ENCODE assay signal across 26 cellular contexts in the genomic region with DNA sequence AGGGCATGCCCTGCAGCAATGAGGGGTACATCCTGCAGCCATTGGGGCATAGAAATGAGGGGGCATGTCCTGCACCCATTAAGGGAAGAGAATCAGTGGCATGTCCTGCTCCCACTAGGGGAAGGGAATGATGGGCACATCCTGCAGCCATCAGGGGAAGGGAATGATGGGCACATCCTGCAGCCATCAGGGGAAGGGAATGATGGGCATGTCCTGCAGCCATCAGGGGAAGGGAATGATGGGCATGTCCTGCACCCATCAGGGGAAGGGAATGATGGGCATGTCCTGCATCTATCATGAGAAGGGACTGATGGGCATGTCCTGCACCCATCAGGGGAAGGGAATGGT. TPM values are rescaled to one million over a fixed set of nuclear protein-coding genes. Genes with fewer than 3 reads are reported as not detected.
A peak's percentile ranks its signal among the peaks of the same experiment; 100 is the strongest.
DNase-seq lines count a peak whose midpoint lies in the region; ATAC-seq, FAIRE-seq and TF ChIP-seq lines count a peak whose summit lies in the region.
"Had no signal": no experiment of that assay in that cellular context is flagged by ENCODE, and none has a peak within 500 bp of the region (broad histone marks: within the 10 kb centered on the region; RNA-seq: fewer than 3 reads in every experiment).

No MANE protein-coding gene starts in this region.

- intact Hi-C loops in right cardiac atrium (cut with DNase I): no loop called here

- H2BK12ac ChIP-seq in H1 (ENCODE audit: low read depth, low read length) (no peak overlapping the region), neuronal stem cell (ENCODE audit: low read length) (no peak overlapping the region)

- H3K79me1 ChIP-seq in H1 (ENCODE audit: low read depth, low read length) (no peaks in the 10 kb centered on the region), neuronal stem cell (ENCODE audit: low read depth, low read length) (no peaks in the 10 kb centered on the region)

- no peak overlapping the region for H2BK20ac ChIP-seq in H1 (ENCODE audit: low read length)

- 0 out of 2 replicates have a peak overlapping the region, but pooled peaks have one; percentile 24 for H2AK5ac ChIP-seq in H1 (ENCODE audit: low read depth, low read length)
- H2AK5ac ChIP-seq in neuronal stem cell (ENCODE audit: low read depth, low read length): no peak overlapping the region

- DNase-seq in H1 (ENCODE audit: low read depth in 1 of 2, low spot score in 2 of 2) (no peak), neuronal stem cell (ENCODE audit: low spot score) (no peak), right cardiac atrium (no peak), upper lobe of left lung (no peak), H4 (ENCODE audit: low spot score) (no peak)
- DNase-seq: 8988T; ACHN; BE2C; C1 segment of cervical spinal cord; CD4-positive, alpha-beta memory T cell; CD4-positive, CD25-positive, alpha-beta regulatory T cell; CD8-positive, alpha-beta memory T cell; COR-L47; DMS 273 treated with DMSO at 0.1 percent for 48 hours; DMS153; DMS53; DMS79; DND-41; EL; GDM1 had no signal

- H3K23ac ChIP-seq in H1 (ENCODE audit: insufficient read length) (no peak overlapping the region), neuronal stem cell (ENCODE audit: low read depth, low read length, poor library complexity) (peak overlapping the region; percentile 66)

- H3K56ac ChIP-seq in H1 (replicated peaks; ENCODE audit: insufficient read length, low read depth, low read length): no peak overlapping the region

- no peak overlapping the region for H4K8ac ChIP-seq in H1 (ENCODE audit: extremely low read depth, insufficient read depth, low read length)
- no peak overlapping the region for H4K8ac ChIP-seq in neuronal stem cell (ENCODE audit: low read depth, low read length)

- H2BK120ac ChIP-seq in H1 (replicated peaks; ENCODE audit: low read depth, low read length): no peak overlapping the region
- H2BK120ac ChIP-seq in neuronal stem cell (ENCODE audit: low read depth, low read length): no peak overlapping the region

- no peaks in the 10 kb centered on the region; a peak in 1 of 7 replicates for H3K27me3 ChIP-seq in H1 (replicated peaks in 1 of 4; ENCODE audit: control insufficient read depth in 3 of 4, extremely low read depth in 1 of 4, insufficient read depth in 3 of 4, low read length in 3 of 4)
- H3K27me3 ChIP-seq in neuronal stem cell (ENCODE audit: control insufficient read depth in 3 of 3, insufficient read depth in 3 of 3, low read depth in 1 of 3, low read length in 3 of 3): no peaks in the 10 kb centered on the region
- no peaks in the 10 kb centered on the region for H3K27me3 ChIP-seq in right cardiac atrium (ENCODE audit: control insufficient read depth, insufficient read depth)
- no peaks in the 10 kb centered on the region for H3K27me3 ChIP-seq in upper lobe of left lung
- H3K27me3 ChIP-seq: BE2C, BLaER1 had no signal

- POLR2A ChIA-PET in HEK293 (lab: Yijun Ruan, JAX): no interaction called here
- POLR2A ChIA-PET in H1 (lab: Charles Lee; ENCODE audit: partially characterized antibody): no interaction called here

- H2BK15ac ChIP-seq in H1 (ENCODE audit: low read length): no peak overlapping the region
- H2BK15ac ChIP-seq in neuronal stem cell (ENCODE audit: low read length): peak overlapping the region; percentile 65

- no peak overlapping the region for H3K4me3 ChIP-seq in HEK293 (ENCODE audit: low read depth, low read length)
- H3K4me3 ChIP-seq in H1 (ENCODE audit: extremely low read depth in 1 of 4, insufficient read depth in 2 of 4, low read depth in 3 of 4, low read length in 4 of 4): no peak overlapping the region
- no peak overlapping the region for H3K4me3 ChIP-seq in neuronal stem cell (ENCODE audit: low read length in 2 of 2)
- no peak overlapping the region for H3K4me3 ChIP-seq in right cardiac atrium (ENCODE audit: low read length)
- H3K4me3 ChIP-seq in upper lobe of left lung: no peak overlapping the region
- H3K4me3 ChIP-seq: BLaER1, GM12878 had no signal

- TF ChIP-seq POLR2A in H1 (IDR thresholded peaks at IDR 0.05; ENCODE audit: control extremely low read depth in 1 of 2, low read depth in 2 of 2, low read length in 2 of 2): no peak
- no peak for TF ChIP-seq POLR2A in upper lobe of left lung (IDR thresholded peaks at IDR 0.05)

- H4K5ac ChIP-seq in H1 (ENCODE audit: insufficient read length, low read depth, low read length): no peak overlapping the region

- ATAC-seq in right cardiac atrium (no peak), upper lobe of left lung (ENCODE audit: low FRiP score in 2 of 2) (no peak)
- ATAC-seq: GM12878 had no signal

- H3K18ac ChIP-seq in H1 (ENCODE audit: extremely low read depth, low read length) (no peak overlapping the region), neuronal stem cell (ENCODE audit: low read length) (peak overlapping the region; percentile 59)

- H2BK5ac ChIP-seq in H1 (ENCODE audit: low read depth, low read length): no peak overlapping the region
- H2BK5ac ChIP-seq in neuronal stem cell (ENCODE audit: low read length): no peak overlapping the region

- H3K4me1 ChIP-seq in HEK293 (ENCODE audit: control insufficient read depth, insufficient read depth, low read length): no peaks in the 10 kb centered on the region
- H3K4me1 ChIP-seq in H1 (replicated peaks in 1 of 4; ENCODE audit: control insufficient read depth in 3 of 4, insufficient read depth in 4 of 4, low read length in 3 of 4): peaks cover 0 to 6% (median 2%) of the 10 kb centered on the region in 4 experiments; a peak in 3 of 7 replicates
- H3K4me1 ChIP-seq in neuronal stem cell (ENCODE audit: control insufficient read depth in 2 of 2, insufficient read depth in 1 of 2, low read depth in 1 of 2, low read length in 2 of 2): peaks cover 3 to 6% of the 10 kb centered on the region in 2 donors
- H3K4me1 ChIP-seq in right cardiac atrium (ENCODE audit: control insufficient read depth, insufficient read depth, low read length): no peaks in the 10 kb centered on the region
- no peaks in the 10 kb centered on the region for H3K4me1 ChIP-seq in upper lobe of left lung
- H3K4me1 ChIP-seq: BE2C, BLaER1 had no signal

- no peak overlapping the region for H3K4me2 ChIP-seq in H1 (ENCODE audit: insufficient read depth in 1 of 2, low read depth in 2 of 2, low read length in 2 of 2)
- no peak overlapping the region for H3K4me2 ChIP-seq in neuronal stem cell (ENCODE audit: insufficient read depth, low read length, poor library complexity, severe bottlenecking)
- H3K4me2 ChIP-seq: BLaER1 had no signal

- H3K27ac ChIP-seq in HEK293 (ENCODE audit: extremely low read depth, low read depth, low read length): no peak overlapping the region
- H3K27ac ChIP-seq in H1 (ENCODE audit: low read depth, low read length): no peak overlapping the region
- no peak overlapping the region for H3K27ac ChIP-seq in neuronal stem cell (replicated peaks; ENCODE audit: low read length)
- H3K27ac ChIP-seq in right cardiac atrium (ENCODE audit: low read length): no peak overlapping the region
- no peak overlapping the region for H3K27ac ChIP-seq in upper lobe of left lung
- H3K27ac ChIP-seq: BLaER1 had no signal

- H2AFZ ChIP-seq in H1 (ENCODE audit: low read length): no peak overlapping the region
- H2AFZ ChIP-seq in neuronal stem cell (ENCODE audit: low read length): no peak overlapping the region

- TF ChIP-seq EP300 in H1 (IDR thresholded peaks at IDR 0.05; ENCODE audit: borderline replicate concordance in 1 of 2, low read depth in 2 of 2, low read length in 2 of 2) (no peak), upper lobe of left lung (IDR thresholded peaks at IDR 0.05) (no peak)

- H3K79me2 ChIP-seq in H1 (ENCODE audit: control insufficient read depth in 1 of 2, insufficient read depth in 2 of 2, low read length in 2 of 2): no peaks in the 10 kb centered on the region

- no peak for TF ChIP-seq RAD21 in H1 (IDR thresholded peaks at IDR 0.05 in 1 of 2, conservative IDR thresholded peaks at IDR 0.05 in 1 of 2; ENCODE audit: low read depth in 2 of 2, low read length in 2 of 2)

- no peaks in the 10 kb centered on the region for H3K23me2 ChIP-seq in H1 (ENCODE audit: low read depth, low read length)

- CTCF ChIA-PET in HEK293 (lab: Yijun Ruan, JAX): no interaction called here
- CTCF ChIA-PET in H1 (lab: Charles Lee; ENCODE audit: partially characterized antibody): no interaction called here

- no peak overlapping the region for H4K91ac ChIP-seq in H1 (replicated peaks; ENCODE audit: insufficient read length, low read length)
- H4K91ac ChIP-seq in neuronal stem cell (ENCODE audit: low read depth, low read length, poor library complexity): no peak overlapping the region

- H3K36me3 ChIP-seq in HEK293 (ENCODE audit: control insufficient read depth in 2 of 2, insufficient read depth in 1 of 2, low read length in 2 of 2): no peaks in the 10 kb centered on the region
- H3K36me3 ChIP-seq in H1 (ENCODE audit: control insufficient read depth in 2 of 4, insufficient read depth in 4 of 4, low read length in 3 of 4): no peaks in the 10 kb centered on the region
- peaks cover 0 to 1% of the 10 kb centered on the region in 2 donors for H3K36me3 ChIP-seq in neuronal stem cell (replicated peaks in 1 of 2; ENCODE audit: control insufficient read depth in 2 of 2, insufficient read depth in 2 of 2, low read length in 2 of 2)
- no peaks in the 10 kb centered on the region for H3K36me3 ChIP-seq in upper lobe of left lung
- H3K36me3 ChIP-seq: BE2C, BLaER1 had no signal

- H3K4ac ChIP-seq in H1 (replicated peaks; ENCODE audit: insufficient read length, low read depth, low read length): no peak overlapping the region
- no peak overlapping the region for H3K4ac ChIP-seq in neuronal stem cell (ENCODE audit: low read length)

- H3K9ac ChIP-seq in H1 (replicated peaks in 1 of 4; ENCODE audit: extremely low read depth in 1 of 4, low read depth in 3 of 4, low read length in 3 of 4) (no peak overlapping the region), neuronal stem cell (ENCODE audit: low read depth, low read length, poor library complexity) (peak overlapping the region; percentile 67)
- H3K9ac ChIP-seq: BLaER1 had no signal

- no peaks in the 10 kb centered on the region for H4K20me1 ChIP-seq in H1 (replicated peaks in 1 of 2; ENCODE audit: control insufficient read depth in 1 of 2, insufficient read depth in 2 of 2, low read length in 2 of 2)
- H4K20me1 ChIP-seq: BLaER1 had no signal

- FAIRE-seq in H1 (lab: Jason Lieb, UNC): no peak
- FAIRE-seq: A204.1, GM12878, GM12892, GM18507 had no signal

- H3K9me3 ChIP-seq in HEK293 (ENCODE audit: control insufficient read depth, insufficient read depth, low read depth, low read length) (no peaks in the 10 kb centered on the region), H1 (ENCODE audit: insufficient read depth in 2 of 2, low read depth in 1 of 2, low read length in 1 of 2) (peaks cover 0 to 7% of the 10 kb centered on the region in 2 experiments; a peak in 2 of 4 replicates), neuronal stem cell (replicated peaks in 1 of 2; ENCODE audit: control insufficient read depth in 2 of 2, insufficient read depth in 1 of 2, low read depth in 1 of 2, low read length in 2 of 2) (peaks cover 5 to 38% of the 10 kb centered on the region in 2 donors), right cardiac atrium (ENCODE audit: control insufficient read depth, low read length) (no peaks in the 10 kb centered on the region), upper lobe of left lung (peaks cover 0 to 5% (median 0%) of the 10 kb centered on the region in 4 donors)
- H3K9me3 ChIP-seq: BE2C had no signal

- H3K14ac ChIP-seq in H1 (ENCODE audit: insufficient read length) (no peak overlapping the region), neuronal stem cell (ENCODE audit: low read length) (peak overlapping the region; percentile 2)

- TF ChIP-seq CTCF in HEK293 (tag by site-specific recombination; IDR thresholded peaks at IDR 0.05) (no peak), H1 (IDR thresholded peaks at IDR 0.05; ENCODE audit: control extremely low read depth in 1 of 3, insufficient read depth in 1 of 3, low read depth in 1 of 3, low read length in 3 of 3) (no peak), upper lobe of left lung (IDR thresholded peaks at IDR 0.05) (no peak)

RNA-seq across cellular contexts. Expression of gene PSMB1, which starts 49.7 kb away (rescaled TPM):
- 232 and 237 TPM in 2 replicates for total RNA-seq in H1 (2021; fragmentation: NEBNext Ultra II Directional; extraction: Animal tissue kit (Norgen Biotek cat#: 25700))
- polyA plus RNA-seq in H1 (2011; rRNA removed) (441 and 609 TPM in 2 replicates), right cardiac atrium (280 TPM)
- 515 TPM for polyA plus RNA-seq in H1 (2011; cell fraction: cytosol; rRNA removed)
- polyA plus RNA-seq in H1 (2011; cell fraction: nucleus; rRNA removed): 254 TPM
- 340 to 444 TPM (median 382 TPM) in 4 replicates for polyA plus RNA-seq in H1 (2012, experiment 1 of 2)
- polyA plus RNA-seq in H1 (2012, experiment 2 of 2): 140 TPM
- 282 TPM for polyA plus RNA-seq in H1 (2013, experiment 1 of 2)
- 275 TPM for polyA plus RNA-seq in H1 (2013, experiment 2 of 2)
- polyA minus RNA-seq in H1 (2011; rRNA and poly(A)+ RNA removed): 282 and 298 TPM in 2 replicates
- polyA minus RNA-seq in H1 (2011; cell fraction: cytosol; rRNA and poly(A)+ RNA removed): 151 TPM
- polyA minus RNA-seq in H1 (2011; cell fraction: nucleus; rRNA and poly(A)+ RNA removed): 54.8 TPM
- polyA plus RNA-seq in neuronal stem cell (2013, experiment 1 of 2): 260 TPM
- 249 TPM for polyA plus RNA-seq in neuronal stem cell (2013, experiment 2 of 2)
- total RNA-seq in right cardiac atrium (100 to 1,000 TPM; 125 to 146 (median 144) TPM), upper lobe of left lung (100 to 1,000 TPM in 4 of 6 donors, 10 to 100 TPM in 2; 63.9 to 203 (median 124) TPM)
- 521 and 544 TPM in 2 replicates for total RNA-seq in H4 (2014; rRNA removed; shearing (Covaris generic))

RNA-seq across cellular contexts. Expression of gene TBP, which starts 50.8 kb away (rescaled TPM):
- 17.9 and 20.9 TPM in 2 replicates for total RNA-seq in H1 (2021; fragmentation: NEBNext Ultra II Directional; extraction: Animal tissue kit (Norgen Biotek cat#: 25700))
- polyA plus RNA-seq in H1 (2011; rRNA removed): 17.2 and 21.4 TPM in 2 replicates
- polyA plus RNA-seq in H1 (2011; cell fraction: cytosol; rRNA removed): 23.1 TPM
- 19.8 TPM for polyA plus RNA-seq in H1 (2011; cell fraction: nucleus; rRNA removed)
- polyA plus RNA-seq in H1 (2012, experiment 1 of 2): 18.6 to 24.2 TPM (median 20.5 TPM) in 4 replicates
- polyA plus RNA-seq in H1 (2012, experiment 2 of 2): 6.2 TPM
- 23.2 TPM for polyA plus RNA-seq in H1 (2013, experiment 1 of 2)
- 22.6 TPM for polyA plus RNA-seq in H1 (2013, experiment 2 of 2)
- polyA minus RNA-seq in H1 (2011; rRNA and poly(A)+ RNA removed): 16.0 and 19.4 TPM in 2 replicates
- 8.8 TPM for polyA minus RNA-seq in H1 (2011; cell fraction: cytosol; rRNA and poly(A)+ RNA removed)
- 18.7 TPM for polyA minus RNA-seq in H1 (2011; cell fraction: nucleus; rRNA and poly(A)+ RNA removed)
- polyA plus RNA-seq in neuronal stem cell (2013, experiment 1 of 2): 24.3 TPM
- polyA plus RNA-seq in neuronal stem cell (2013, experiment 2 of 2): 25.0 TPM
- 10 to 100 TPM in 1 of 4 donors, 1 to 10 TPM in 3; 8.7 to 11.8 (median 9.2) TPM for total RNA-seq in right cardiac atrium
- 7.9 TPM for polyA plus RNA-seq in right cardiac atrium
- 10 to 100 TPM; 13.8 to 59.7 (median 16.9) TPM for total RNA-seq in upper lobe of left lung
- total RNA-seq in H4 (2014; rRNA removed; shearing (Covaris generic)): 11.4 and 13.1 TPM in 2 replicates
